In genomic region chr15:65258370-65258769, GRCh38 we compare ENCODE assay signal across 1 cellular context.
TF ChIP-seq lines count a peak whose summit lies in the region.

No MANE protein-coding gene starts in this region.

TF ChIP-seq in HCT116, 20 proteins besides CTCF, POLR2A, EP300 and RAD21 (continued from another document):
- no peak for TF ChIP-seq REST (IDR thresholded peaks at IDR 0.05; ENCODE audit: low read depth)
- TF ChIP-seq ZNF274 (IDR thresholded peaks at IDR 0.05; ENCODE audit: low read depth, low read length) = no peak
- TF ChIP-seq ELF1 (IDR thresholded peaks at IDR 0.05; ENCODE audit: borderline replicate concordance, low read depth) = no peak
- no peak for TF ChIP-seq FOSL1 (IDR thresholded peaks at IDR 0.05; ENCODE audit: low read depth)
- no peak for TF ChIP-seq SIN3A (IDR thresholded peaks at IDR 0.05; ENCODE audit: low read depth)
- no peak for TF ChIP-seq EZH2 (IDR thresholded peaks at IDR 0.05)
- TF ChIP-seq ZBTB33 (IDR thresholded peaks at IDR 0.05; ENCODE audit: extremely low read depth, insufficient replicate concordance, low read length) = no peak
